8 cellular contexts compared by ENCODE assay signal in the genomic region with DNA sequence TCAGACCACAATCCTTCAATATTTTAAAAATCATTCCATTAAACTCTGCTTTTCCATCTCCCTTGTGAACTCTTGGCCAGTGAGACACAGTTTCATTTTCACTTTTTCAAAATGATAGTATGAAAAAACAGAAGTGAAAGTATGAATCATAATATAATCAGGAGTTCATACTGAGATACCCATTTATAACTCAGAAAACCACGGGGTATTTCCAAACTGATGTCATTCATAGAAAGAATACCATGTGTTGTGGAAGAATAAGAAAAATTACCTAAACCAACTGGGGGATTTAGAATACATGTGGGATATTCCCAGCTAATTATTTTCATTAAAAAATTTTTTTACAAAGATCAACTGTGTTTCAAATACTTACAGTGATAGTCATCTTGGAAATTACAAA.
DNase-seq lines count a peak whose midpoint lies in the region; ATAC-seq lines count a peak whose summit lies in the region.

No MANE protein-coding gene starts in this region.

- peaks cover 21% of the 10 kb centered on the region for H3K36me3 Mint-ChIP-seq in stimulated activated memory B cell treated with anti-CD40 and anti-IgM and Interleukin-4, amounts not matched to agents 10 μg/mL and 1 μg/mL and 100 μg/mL, for 72 hours

- peak overlapping the region; percentile 80 for H3K27ac Mint-ChIP-seq in stimulated activated memory B cell treated with anti-CD40 and anti-IgM and Interleukin-4, amounts not matched to agents 10 μg/mL and 1 μg/mL and 100 μg/mL, for 72 hours

- no peaks in the 10 kb centered on the region for H3K27me3 Mint-ChIP-seq in stimulated activated memory B cell treated with anti-CD40 and anti-IgM and Interleukin-4, amounts not matched to agents 10 μg/mL and 1 μg/mL and 100 μg/mL, for 72 hours

- peaks cover 10% of the 10 kb centered on the region for H3K9me3 Mint-ChIP-seq in stimulated activated memory B cell treated with anti-CD40 and anti-IgM and Interleukin-4, amounts not matched to agents 10 μg/mL and 1 μg/mL and 100 μg/mL, for 72 hours

- H3K4me1 Mint-ChIP-seq in stimulated activated memory B cell treated with anti-CD40 and anti-IgM and Interleukin-4, amounts not matched to agents 10 μg/mL and 1 μg/mL and 100 μg/mL, for 72 hours: peaks cover 65% of the 10 kb centered on the region

- peak; percentile 13 for DNase-seq in DMS53 (lab: John Stamatoyannopoulos, UW)
- no peak for DNase-seq in DMS53 treated with DMSO at 0.1 percent for 48 hours (lab: John Stamatoyannopoulos, UW; ENCODE audit: unreplicated experiment)
- DNase-seq in NOMO-1 (lab: John Stamatoyannopoulos, UW; ENCODE audit: unreplicated experiment in 2 of 2): peak; percentile 31 to 91
- DNase-seq in dedifferentiated amniotic fluid mesenchymal stem cell (ENCODE audit: extremely low spot score): peak; percentile 88
- DNase-seq in KG1 (lab: John Stamatoyannopoulos, UW): no peak
- no peak for DNase-seq in NCI-H2227 treated with DMSO at 0.1 percent for 48 hours (lab: John Stamatoyannopoulos, UW)

- peak; percentile 49 for ATAC-seq in HG02623 (IDR thresholded peaks at IDR 0.05; ENCODE audit: unreplicated experiment)
- peak; percentile 85 for ATAC-seq in stimulated activated memory B cell treated with anti-CD40 and anti-IgM and Interleukin-4, amounts not matched to agents 10 μg/mL and 1 μg/mL and 100 μg/mL, for 72 hours

- H3K4me3 Mint-ChIP-seq in stimulated activated memory B cell treated with anti-CD40 and anti-IgM and Interleukin-4, amounts not matched to agents 10 μg/mL and 1 μg/mL and 100 μg/mL, for 72 hours: peak overlapping the region; percentile 58

Comparison
In these comparisons a context has a peak if more than half of its experiments do, and no peak if none do; other contexts are left out.
1. DNase-seq: peak in DMS53 (single experiment), NOMO-1 (2 of 2) and dedifferentiated amniotic fluid mesenchymal stem cell (single experiment); none in DMS53 treated with DMSO at 0.1 percent for 48 hours (single experiment), KG1 (single experiment) and NCI-H2227 treated with DMSO at 0.1 percent for 48 hours (single experiment).